23 cellular contexts compared by ENCODE assay signal in genomic region chr12:129762436-129762835, GRCh38.
DNase-seq lines count a peak whose midpoint lies in the region; ATAC-seq, FAIRE-seq and TF ChIP-seq lines count a peak whose summit lies in the region.
"Had no signal": no experiment of that assay in that cellular context is flagged by ENCODE, and none has a peak within 500 bp of the region (broad histone marks: within the 10 kb centered on the region; RNA-seq: fewer than 3 reads in every experiment).

No MANE protein-coding gene starts in this region.

- H2BK5ac ChIP-seq in H1 (ENCODE audit: low read depth, low read length): no peak overlapping the region

- H4K5ac ChIP-seq in H1 (ENCODE audit: insufficient read length, low read depth, low read length): no peak overlapping the region

- intact Hi-C loops in tibial artery (cut with DNase I; ENCODE audit: low total_unique reads): no loop called here

- H3K36me3 ChIP-seq in H1 (ENCODE audit: control insufficient read depth in 2 of 4, insufficient read depth in 4 of 4, low read length in 3 of 4) (peaks cover 0 to 12% (median 0%) of the 10 kb centered on the region in 4 experiments; a peak in 2 of 8 replicates), tibial artery (no peaks in the 10 kb centered on the region)
- H3K36me3 ChIP-seq: HAP-1 had no signal

- no peak overlapping the region for H2AK5ac ChIP-seq in H1 (ENCODE audit: low read depth, low read length)

- no peak for FAIRE-seq in H1 (lab: Jason Lieb, UNC)
- FAIRE-seq: GM12878 had no signal

- H2AFZ ChIP-seq in H1 (ENCODE audit: low read length): no peak overlapping the region
- H2AFZ ChIP-seq: GM23338 had no signal

- no peak overlapping the region for H4K8ac ChIP-seq in H1 (ENCODE audit: extremely low read depth, insufficient read depth, low read length)

- H2BK15ac ChIP-seq in H1 (ENCODE audit: low read length): no peak overlapping the region

- POLR2A ChIA-PET in H1 (lab: Charles Lee; ENCODE audit: partially characterized antibody): interaction anchor here (0.6 to 1.5 kb wide), 3 partner anchors 9 to 289 kb away, joined by 3 to 4 read pairs (median 4); no protein-coding TSS in a partner anchor

- no peak overlapping the region for H3K9ac ChIP-seq in H1 (replicated peaks in 1 of 4; ENCODE audit: extremely low read depth in 1 of 4, low read depth in 3 of 4, low read length in 3 of 4)

- H2BK12ac ChIP-seq in H1 (ENCODE audit: low read depth, low read length): peak overlapping the region; percentile 11; the same call in 1 of the 2 replicates

- H3K9me3 ChIP-seq in H1 (ENCODE audit: insufficient read depth in 2 of 2, low read depth in 1 of 2, low read length in 1 of 2): peaks cover 12 to 16% of the 10 kb centered on the region in 2 experiments; a peak in 3 of 4 replicates
- no peaks in the 10 kb centered on the region for H3K9me3 ChIP-seq in tibial artery
- H3K9me3 ChIP-seq: HAP-1 had no signal

- no peak overlapping the region for H3K23ac ChIP-seq in H1 (ENCODE audit: insufficient read length)

- CTCF ChIA-PET in H1 (lab: Charles Lee; ENCODE audit: partially characterized antibody): interaction anchor here (0.8 to 1.4 kb wide), 2 partner anchors 34 to 259 kb away, joined by 3 read pairs; no protein-coding TSS in a partner anchor

- H3K4me1 ChIP-seq in H1 (replicated peaks in 1 of 4; ENCODE audit: control insufficient read depth in 3 of 4, insufficient read depth in 4 of 4, low read length in 3 of 4) (no peaks in the 10 kb centered on the region), tibial artery (no peaks in the 10 kb centered on the region)
- H3K4me1 ChIP-seq: HAP-1 had no signal

- no peak overlapping the region for H3K4ac ChIP-seq in H1 (replicated peaks; ENCODE audit: insufficient read length, low read depth, low read length)

- peak; percentile 50 for DNase-seq in DMS79 (lab: John Stamatoyannopoulos, UW)
- DNase-seq in M059J (ENCODE audit: low read depth): peak; percentile 28
- DNase-seq in H1 (ENCODE audit: low read depth in 1 of 2, low spot score in 2 of 2): no peak
- DNase-seq in renal cortical epithelial cell (ENCODE audit: low read depth): peak; percentile 1
- no peak for DNase-seq in tibial artery
- no peak for DNase-seq in DMS153 (lab: John Stamatoyannopoulos, UW)
- no peak for DNase-seq in EL
- DNase-seq: Calu3; CD8-positive, alpha-beta memory T cell; GDM1; HFFc6; Karpas-422; NCI-H1092 treated with DMSO at 0.1 percent for 48 hours; NCI-H1436; NCI-H1930; NCI-H2107; NCI-H446 treated with DMSO at 0.1 percent for 48 hours; NCI-H82; SHP77 treated with DMSO at 0.1 percent for 48 hours had no signal

- no peak overlapping the region for H3K14ac ChIP-seq in H1 (ENCODE audit: insufficient read length)

- no peak overlapping the region for H3K18ac ChIP-seq in H1 (ENCODE audit: extremely low read depth, low read length)

- WGBS in H1 (ENCODE audit: extremely low coverage in 1 of 2, insufficient coverage in 1 of 2, insufficient read length in 1 of 2, insufficient replicate concordance in 2 of 2, low coverage in 1 of 2, low lambda C conversion rate in 2 of 2, missing lambda C conversion rate in 1 of 2), 2 experiments: 92% methylated on average over 5 of the region's 5 CpGs; no CpG with 5 or more reads in 1 of the 2 experiments

- no peak for TF ChIP-seq RAD21 in H1 (IDR thresholded peaks at IDR 0.05 in 1 of 2, conservative IDR thresholded peaks at IDR 0.05 in 1 of 2; ENCODE audit: low read depth in 2 of 2, low read length in 2 of 2)

- no peak overlapping the region for H4K91ac ChIP-seq in H1 (replicated peaks; ENCODE audit: insufficient read length, low read length)

- no peak for ATAC-seq in HG03439 (IDR thresholded peaks at IDR 0.05; ENCODE audit: unreplicated experiment)
- ATAC-seq: GM12878, GM23338 had no signal

- H2BK20ac ChIP-seq in H1 (ENCODE audit: low read length): no peak overlapping the region

- TF ChIP-seq CTCF in H1 (IDR thresholded peaks at IDR 0.05; ENCODE audit: control extremely low read depth in 1 of 3, insufficient read depth in 1 of 3, low read depth in 1 of 3, low read length in 3 of 3) (no peak), tibial artery (IDR thresholded peaks at IDR 0.05) (no peak)

- no peak for TF ChIP-seq POLR2A in H1 (IDR thresholded peaks at IDR 0.05; ENCODE audit: control extremely low read depth in 1 of 2, low read depth in 2 of 2, low read length in 2 of 2)

- TF ChIP-seq EP300 in H1 (IDR thresholded peaks at IDR 0.05; ENCODE audit: borderline replicate concordance in 1 of 2, low read depth in 2 of 2, low read length in 2 of 2): no peak

- H3K27ac ChIP-seq in H1 (ENCODE audit: low read depth, low read length) (no peak overlapping the region), tibial artery (no peak overlapping the region)

- no peak overlapping the region for H3K56ac ChIP-seq in H1 (replicated peaks; ENCODE audit: insufficient read length, low read depth, low read length)

- H2BK120ac ChIP-seq in H1 (replicated peaks; ENCODE audit: low read depth, low read length): no peak overlapping the region

- no peaks in the 10 kb centered on the region for H3K79me2 ChIP-seq in H1 (ENCODE audit: control insufficient read depth in 1 of 2, insufficient read depth in 2 of 2, low read length in 2 of 2)

- H3K4me3 ChIP-seq in H1 (ENCODE audit: extremely low read depth in 1 of 4, insufficient read depth in 2 of 4, low read depth in 3 of 4, low read length in 4 of 4) (no peak overlapping the region), tibial artery (no peak overlapping the region)
- H3K4me3 ChIP-seq: GM12878, GM23338, HAP-1 had no signal

- no peaks in the 10 kb centered on the region for H3K23me2 ChIP-seq in H1 (ENCODE audit: low read depth, low read length)

- no peak overlapping the region for H3K4me2 ChIP-seq in H1 (ENCODE audit: insufficient read depth in 1 of 2, low read depth in 2 of 2, low read length in 2 of 2)
- H3K4me2 ChIP-seq: GM23338 had no signal

- no peaks in the 10 kb centered on the region for H4K20me1 ChIP-seq in H1 (replicated peaks in 1 of 2; ENCODE audit: control insufficient read depth in 1 of 2, insufficient read depth in 2 of 2, low read length in 2 of 2)

- H3K27me3 ChIP-seq in H1 (replicated peaks in 1 of 4; ENCODE audit: control insufficient read depth in 3 of 4, extremely low read depth in 1 of 4, insufficient read depth in 3 of 4, low read length in 3 of 4): no peaks in the 10 kb centered on the region
- H3K27me3 ChIP-seq in tibial artery: no peaks in the 10 kb centered on the region

- no peaks in the 10 kb centered on the region for H3K79me1 ChIP-seq in H1 (ENCODE audit: low read depth, low read length)

TF ChIP-seq in H1, 55 proteins besides CTCF, POLR2A, EP300 and RAD21:
- no peak for TF ChIP-seq CHD1 (IDR thresholded peaks at IDR 0.05; ENCODE audit: low read depth, low read length)
- TF ChIP-seq TEAD4 (IDR thresholded peaks at IDR 0.05; ENCODE audit: low read depth, low read length): no peak

Comparison
In these comparisons a context has a peak if more than half of its experiments do, and no peak if none do; other contexts are left out.
1. DNase-seq: peak in DMS79 (single experiment), M059J (single experiment) and renal cortical epithelial cell (single experiment); none in H1 (0 of 2), tibial artery (0 of 2), DMS153 (single experiment) and EL (single experiment).